ENCODE assay signal across 8 cellular contexts in the genomic region with DNA sequence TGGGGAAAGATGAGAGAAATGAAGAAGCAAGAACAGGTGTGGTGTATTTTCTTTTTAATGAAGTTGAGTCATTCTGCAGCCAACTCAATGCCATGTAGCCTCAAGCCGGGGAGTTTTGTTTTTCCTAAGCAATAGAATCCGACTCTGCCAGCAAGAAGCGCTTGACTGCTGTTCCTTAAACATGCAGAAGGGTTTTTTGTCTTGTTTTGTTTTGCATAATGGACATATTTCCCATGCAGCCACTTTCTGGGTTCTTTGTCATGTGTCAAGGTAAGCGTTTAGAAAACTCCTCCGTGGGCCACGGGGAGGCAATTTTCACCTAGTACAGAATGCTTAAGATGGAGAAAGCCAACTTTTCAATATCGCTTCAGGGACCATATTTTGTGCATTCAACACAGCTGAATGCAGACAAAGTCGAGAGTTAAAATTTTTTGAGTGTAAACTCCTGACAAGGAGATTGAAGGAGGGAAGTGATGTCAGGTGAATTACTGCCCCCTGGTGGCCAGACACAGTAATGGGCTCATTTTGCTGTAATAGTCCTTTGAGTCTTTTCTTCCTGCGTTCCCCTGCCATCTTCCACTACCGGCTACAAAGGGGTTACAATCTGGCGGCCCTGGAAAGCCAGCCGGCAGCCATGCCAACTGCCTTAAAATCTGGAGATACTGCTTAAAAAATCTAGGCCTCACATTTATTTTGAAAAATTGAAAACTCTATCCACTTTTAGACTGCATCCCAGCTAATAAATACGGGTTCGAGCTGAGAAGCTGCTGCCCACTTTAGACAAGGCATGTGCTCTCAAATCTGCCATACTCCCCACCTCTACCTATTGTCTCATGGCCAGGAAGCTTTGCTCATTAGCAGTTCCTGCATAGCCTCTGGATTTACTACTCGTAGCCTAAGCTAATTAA. TPM values are rescaled to one million over a fixed set of nuclear protein-coding genes. Genes with fewer than 3 reads are reported as not detected.
DNase-seq lines count a peak whose midpoint lies in the region; ATAC-seq and TF ChIP-seq lines count a peak whose summit lies in the region.

No MANE protein-coding gene starts in this region.

- no peaks in the 10 kb centered on the region for H3K79me2 ChIP-seq in OCI-LY1 (ENCODE audit: insufficient read depth, low read length)

- H3K36me3 ChIP-seq in HUES48 (ENCODE audit: control insufficient read depth, insufficient read depth, low read length) (no peaks in the 10 kb centered on the region), OCI-LY1 (ENCODE audit: insufficient read depth, low read length) (no peaks in the 10 kb centered on the region), neuron (ENCODE audit: insufficient read depth, low read length) (peaks cover under 1% of the 10 kb centered on the region), stomach smooth muscle (ENCODE audit: control insufficient read depth in 2 of 2, insufficient read depth in 2 of 2, low read length in 2 of 2) (no peaks in the 10 kb centered on the region)

- H3K27me3 ChIP-seq in HUES48 (ENCODE audit: control insufficient read depth, insufficient read depth, low read length) (no peaks in the 10 kb centered on the region), OCI-LY1 (ENCODE audit: insufficient read depth, low read length) (no peaks in the 10 kb centered on the region), neuron (ENCODE audit: insufficient read depth, low read length) (no peaks in the 10 kb centered on the region), stomach smooth muscle (ENCODE audit: control insufficient read depth in 1 of 2, insufficient read depth in 2 of 2, low read length in 2 of 2) (no peaks in the 10 kb centered on the region)

- peaks cover 13% of the 10 kb centered on the region for H3K4me1 ChIP-seq in HUES48 (ENCODE audit: control insufficient read depth, insufficient read depth, low read length)
- peaks cover 18% of the 10 kb centered on the region for H3K4me1 ChIP-seq in OCI-LY1 (ENCODE audit: insufficient read depth, low read length, severe bottlenecking)
- peaks cover 8% of the 10 kb centered on the region for H3K4me1 ChIP-seq in neuron (ENCODE audit: insufficient read depth, low read length)
- H3K4me1 ChIP-seq in stomach smooth muscle (ENCODE audit: control insufficient read depth, insufficient read depth, low read length) = peaks cover 13% of the 10 kb centered on the region

- peak; percentile 65 for TF ChIP-seq CTCF in OCI-LY1 (IDR thresholded peaks at IDR 0.05; ENCODE audit: low read length)
- peak; percentile 86 for TF ChIP-seq CTCF in fibroblast of pulmonary artery (IDR thresholded peaks at IDR 0.05; ENCODE audit: low read length, missing control alignments)

- ATAC-seq in activated T-cell treated with anti-CD3 and anti-CD28 coated beads, Interleukin-2, amount 50 U/mL, for 4 hours = no peak
- ATAC-seq in GM19328 (IDR thresholded peaks at IDR 0.05; ENCODE audit: unreplicated experiment) = no peak

- H3K27ac ChIP-seq in HUES48 (ENCODE audit: low read depth, low read length) = peak overlapping the region; percentile 58
- no peak overlapping the region for H3K27ac ChIP-seq in OCI-LY1 (ENCODE audit: low read depth, low read length, poor library complexity, severe bottlenecking)
- H3K27ac ChIP-seq in stomach smooth muscle (ENCODE audit: low read length) = no peak overlapping the region

- H2AFZ ChIP-seq in OCI-LY1 (ENCODE audit: low read length) (no peak overlapping the region), neuron (ENCODE audit: low read depth, low read length) (peak overlapping the region; percentile 18)

- H3K4me2 ChIP-seq in OCI-LY1 (ENCODE audit: low read length) = peak overlapping the region; percentile 31

- H3K27me3 Mint-ChIP-seq in activated T-cell treated with anti-CD3 and anti-CD28 coated beads, Interleukin-2, amount 50 U/mL, for 4 hours (ENCODE audit: low read depth) = peaks cover 5% of the 10 kb centered on the region

- no peaks in the 10 kb centered on the region for H3K9me2 ChIP-seq in OCI-LY1 (ENCODE audit: low read depth, low read length)

- H3K9me3 Mint-ChIP-seq in activated T-cell treated with anti-CD3 and anti-CD28 coated beads, Interleukin-2, amount 50 U/mL, for 4 hours = no peaks in the 10 kb centered on the region

- H3K4me3 ChIP-seq in HUES48 (ENCODE audit: low read depth, low read length) (peak overlapping the region; percentile 40; the same call in 1 of the 2 replicates), OCI-LY1 (ENCODE audit: low read depth, low read length, poor library complexity, severe bottlenecking) (no peak overlapping the region), fibroblast of pulmonary artery (replicated peaks; ENCODE audit: low read depth, low read length) (no peak overlapping the region), neuron (ENCODE audit: low read length) (no peak overlapping the region), stomach smooth muscle (ENCODE audit: low read length in 2 of 2) (peak overlapping the region in 1 of 2 donors; percentile 44)

- DNase-seq in EL (peak; percentile 74), fibroblast of pulmonary artery (ENCODE audit: low read depth) (peak; percentile 79)
- peak; percentile 76 for DNase-seq in activated T-cell treated with anti-CD3 and anti-CD28 coated beads, Interleukin-2, amount 50 U/mL, for 4 hours

- H3K4me1 Mint-ChIP-seq in activated T-cell treated with anti-CD3 and anti-CD28 coated beads, Interleukin-2, amount 50 U/mL, for 4 hours (ENCODE audit: low read depth) = peaks cover 24% of the 10 kb centered on the region

- H3F3A ChIP-seq in OCI-LY1 (ENCODE audit: insufficient read depth, low read length) = no peaks in the 10 kb centered on the region

- H3K4me3 Mint-ChIP-seq in activated T-cell treated with anti-CD3 and anti-CD28 coated beads, Interleukin-2, amount 50 U/mL, for 4 hours = peak overlapping the region; percentile 40

- no peaks in the 10 kb centered on the region for H4K20me1 ChIP-seq in OCI-LY1 (ENCODE audit: insufficient read depth, low read length)

- H3K9ac ChIP-seq in HUES48 (ENCODE audit: low read depth, low read length) = no peak overlapping the region
- H3K9ac ChIP-seq in OCI-LY1 (ENCODE audit: low read length) = no peak overlapping the region
- peak overlapping the region; percentile 17 to 21 for H3K9ac ChIP-seq in stomach smooth muscle (ENCODE audit: low read length in 2 of 2)

- H3K36me3 Mint-ChIP-seq in activated T-cell treated with anti-CD3 and anti-CD28 coated beads, Interleukin-2, amount 50 U/mL, for 4 hours (ENCODE audit: insufficient read depth) = no peaks in the 10 kb centered on the region

- H3K9me3 ChIP-seq in HUES48 (ENCODE audit: control insufficient read depth, insufficient read depth, low read length) (no peaks in the 10 kb centered on the region), OCI-LY1 (ENCODE audit: low read length) (no peaks in the 10 kb centered on the region), neuron (ENCODE audit: low read length) (no peaks in the 10 kb centered on the region), stomach smooth muscle (ENCODE audit: control insufficient read depth in 2 of 2, low read length in 2 of 2) (no peaks in the 10 kb centered on the region)

RNA-seq across cellular contexts. Expression of a gene that starts 3.2 kb away (rescaled TPM):
- total RNA-seq in activated T-cell treated with anti-CD3 and anti-CD28 coated beads, Interleukin-2, amount 50 U/mL, for 4 hours = 1 to 10 TPM; 6.2 to 9.2 (median 6.9) TPM

RNA-seq across cellular contexts. Expression of a gene that starts 49.1 kb away (rescaled TPM):
- total RNA-seq in activated T-cell treated with anti-CD3 and anti-CD28 coated beads, Interleukin-2, amount 50 U/mL, for 4 hours = 10 to 100 TPM; 83.0 to 92.1 (median 89.4) TPM

RNA-seq across cellular contexts. Expression of a gene that starts 50.5 kb away (rescaled TPM):
- total RNA-seq in activated T-cell treated with anti-CD3 and anti-CD28 coated beads, Interleukin-2, amount 50 U/mL, for 4 hours = 10 to 100 TPM; 62.6 to 90.1 (median 78.7) TPM

Comparison
In these comparisons a context has a peak if more than half of its experiments do, and no peak if none do; other contexts are left out.
1. H3K9ac ChIP-seq: peak in stomach smooth muscle (2 of 2); none in HUES48 (single experiment) and OCI-LY1 (single experiment).
2. Peak in every context shown above with its lines, with median percentiles within 50 percentile points of each other: DNase-seq.